13 cellular contexts compared by ENCODE assay signal in genomic region chr3:113008117-113008516, GRCh38.
"Had no signal": no experiment of that assay in that cellular context is flagged by ENCODE, and none has a peak within 500 bp of the region (broad histone marks: within the 10 kb centered on the region; RNA-seq: fewer than 3 reads in every experiment).

No MANE protein-coding gene starts in this region.

- H3K27me3 ChIP-seq: body of pancreas, stomach had no signal

- ATAC-seq: body of pancreas, left cardiac atrium, lower lobe of right lung had no signal

- H3K9me3 ChIP-seq: body of pancreas, lower lobe of right lung, SK-N-SH, stomach, thoracic aorta had no signal

- H3K4me3 ChIP-seq: body of pancreas, lower lobe of right lung, stomach, thoracic aorta had no signal

- H3K27ac ChIP-seq: body of pancreas, lower lobe of right lung, parathyroid adenoma, stomach, thoracic aorta had no signal

- H3K4me3 Mint-ChIP-seq: activated B cell treated with CpG ODN at 0.5 μM for 24 hours had no signal

- H3K27ac Mint-ChIP-seq: activated B cell treated with CpG ODN at 0.5 μM for 24 hours had no signal

- H3K27me3 Mint-ChIP-seq: activated B cell treated with CpG ODN at 0.5 μM for 24 hours had no signal

- H3K4me1 Mint-ChIP-seq: activated B cell treated with CpG ODN at 0.5 μM for 24 hours had no signal

- H3K9me3 Mint-ChIP-seq: activated B cell treated with CpG ODN at 0.5 μM for 24 hours had no signal

- DNase-seq: activated B cell treated with CpG ODN at 0.5 μM for 24 hours; activated CD8-positive, alpha-beta memory T cell treated with anti-CD3 and anti-CD28 coated beads, Interleukin-2, amount 50 U/mL, for 4 hours; body of pancreas; effector memory CD4-positive, alpha-beta T cell; left cardiac atrium; lower lobe of right lung; midbrain; retina; SK-N-SH; stimulated activated CD4-positive, alpha-beta T cell treated with anti-CD3 and anti-CD28 coated beads, Interleukin-4, amount 100 ng/mL, for 24 hours; stomach had no signal

- H3K4me1 ChIP-seq: body of pancreas, lower lobe of right lung, parathyroid adenoma had no signal
